In the genomic region with DNA sequence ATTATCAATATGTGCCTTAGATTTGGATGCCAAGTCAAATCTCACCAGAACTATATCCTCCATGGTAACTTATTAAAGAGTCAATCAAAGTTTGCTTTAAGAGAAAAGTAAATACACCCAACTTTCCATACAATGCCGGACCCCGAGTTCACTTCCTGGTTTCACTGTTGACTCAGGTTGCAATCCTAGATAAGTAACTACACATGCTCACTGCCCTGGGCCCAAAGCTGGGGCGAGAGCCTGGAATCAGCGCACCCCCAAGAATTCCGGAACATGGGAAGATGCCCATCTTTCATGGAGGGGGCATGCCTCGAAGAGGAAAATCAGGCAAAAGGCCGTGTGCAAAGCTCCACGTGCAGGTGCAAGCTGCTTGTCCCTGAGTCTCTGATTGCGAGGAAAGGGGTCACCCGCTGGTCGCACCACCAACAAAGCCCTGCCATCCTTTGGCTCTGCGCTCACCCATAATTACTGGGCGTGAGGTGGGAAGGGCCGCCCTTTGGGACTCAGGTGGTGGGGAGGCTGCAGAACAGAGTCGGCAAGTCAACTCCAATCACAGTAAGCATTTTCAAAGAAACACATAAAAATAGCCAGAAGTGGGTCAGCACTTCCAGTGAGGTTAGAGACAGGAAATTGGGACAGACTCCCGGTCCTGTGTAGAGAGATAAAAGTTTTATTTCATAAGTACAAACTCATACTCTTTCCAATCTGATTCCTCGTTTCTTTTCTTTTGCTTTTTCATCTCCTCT, we compare ENCODE assay signal across 8 cellular contexts.
DNase-seq lines count a peak whose midpoint lies in the region; ATAC-seq and TF ChIP-seq lines count a peak whose summit lies in the region.

No MANE protein-coding gene starts in this region.

- peak overlapping the region; percentile 42 to 76 for H3K4ac ChIP-seq in mesenchymal stem cell (ENCODE audit: low read depth in 1 of 2, low read length in 2 of 2)

- H3K4me1 ChIP-seq in breast epithelium, result peaks cover 20 to 28% of the 10 kb centered on the region in 2 donors
- peaks cover 25% of the 10 kb centered on the region for H3K4me1 ChIP-seq in mammary epithelial cell (ENCODE audit: insufficient read depth, low read length)
- H3K4me1 ChIP-seq in adrenal gland (replicated peaks in 1 of 2), result peaks cover 44 to 84% of the 10 kb centered on the region in 2 donors
- H3K4me1 ChIP-seq in mesenchymal stem cell (ENCODE audit: control insufficient read depth, insufficient read depth, low read depth, low read length), result peaks cover 46% of the 10 kb centered on the region
- peaks cover 42% of the 10 kb centered on the region for H3K4me1 ChIP-seq in vagina

- no peaks in the 10 kb centered on the region for H3K36me3 ChIP-seq in breast epithelium
- no peaks in the 10 kb centered on the region for H3K36me3 ChIP-seq in mammary epithelial cell (ENCODE audit: insufficient read depth, low read length)
- no peaks in the 10 kb centered on the region for H3K36me3 ChIP-seq in adrenal gland (replicated peaks in 1 of 2)
- H3K36me3 ChIP-seq in mesenchymal stem cell (ENCODE audit: control insufficient read depth in 1 of 2, insufficient read depth in 2 of 2, low read depth in 1 of 2, low read length in 2 of 2), result no peaks in the 10 kb centered on the region
- no peaks in the 10 kb centered on the region for H3K36me3 ChIP-seq in vagina

- 85% methylated on average over 12 of the region's 17 CpGs for WGBS in mammary epithelial cell (ENCODE audit: low coverage, missing lambda C conversion rate)
- WGBS in adrenal gland, 4 donors, result 42 to 49% (median 45%) methylated on average over 17 of the region's 17 CpGs
- 70% methylated on average over 14 of the region's 17 CpGs for WGBS in mesenchymal stem cell

- intact Hi-C loops in breast epithelium (cut with DNase I; ENCODE audit: low total_unique reads) (no loop called here), mammary epithelial cell (cut with micrococcal nuclease) (no loop called here), adrenal gland (cut with DNase I) (no loop called here), vagina (cut with DNase I) (no loop called here)

- H3K14ac ChIP-seq in mesenchymal stem cell (ENCODE audit: low read length in 2 of 2), result peak overlapping the region in 1 of 2 experiments; percentile 22

- ATAC-seq in GM21825 (IDR thresholded peaks at IDR 0.05; ENCODE audit: unreplicated experiment), result no peak
- no peak for ATAC-seq in HG03520 (IDR thresholded peaks at IDR 0.05; ENCODE audit: unreplicated experiment)
- no peak for ATAC-seq in HG03159 (IDR thresholded peaks at IDR 0.05; ENCODE audit: unreplicated experiment)

- in situ Hi-C loops in mammary epithelial cell (cut with MboI; ENCODE audit: low sequenced_read_pairs in 2 of 2), result no loop called here

- peak overlapping the region; percentile 88 to 98 for H2BK12ac ChIP-seq in mesenchymal stem cell (ENCODE audit: low read length in 2 of 2)

- peak overlapping the region; percentile 94 for H4K8ac ChIP-seq in mesenchymal stem cell (ENCODE audit: low read length)

- H2AFZ ChIP-seq in mammary epithelial cell (ENCODE audit: low read depth, low read length), result no peak overlapping the region
- H2AFZ ChIP-seq in mesenchymal stem cell (ENCODE audit: low read depth, low read length), result no peak overlapping the region

- H4K20me1 ChIP-seq in mammary epithelial cell (ENCODE audit: insufficient read depth, low read length), result no peaks in the 10 kb centered on the region

- no peak for TF ChIP-seq CTCF in breast epithelium (IDR thresholded peaks at IDR 0.05)
- no peak for TF ChIP-seq CTCF in mammary epithelial cell (conservative IDR thresholded peaks at IDR 0.05 in 1 of 2, IDR thresholded peaks at IDR 0.05 in 1 of 2; ENCODE audit: extremely low read depth in 1 of 2, insufficient read depth in 1 of 2, low read depth in 1 of 2, low read length in 2 of 2)
- no peak for TF ChIP-seq CTCF in adrenal gland (IDR thresholded peaks at IDR 0.05)
- TF ChIP-seq CTCF in vagina (IDR thresholded peaks at IDR 0.05), result no peak

- H3K4me3 ChIP-seq in breast epithelium (no peak overlapping the region), mammary epithelial cell (replicated peaks in 1 of 3; ENCODE audit: insufficient read depth in 1 of 3, low read depth in 2 of 3, low read length in 3 of 3) (no peak overlapping the region), adrenal gland (no peak overlapping the region), mesenchymal stem cell (ENCODE audit: insufficient read depth in 1 of 2, low read depth in 1 of 2, low read length in 2 of 2) (peak overlapping the region in 1 of 2 experiments; percentile 70), vagina (no peak overlapping the region)

- H3K9ac ChIP-seq in mammary epithelial cell (ENCODE audit: insufficient read depth, low read length) (no peak overlapping the region), mesenchymal stem cell (ENCODE audit: low read length) (peak overlapping the region; percentile 92)

- no peaks in the 10 kb centered on the region for H3K79me2 ChIP-seq in mammary epithelial cell (ENCODE audit: insufficient read depth, low read length)

- no peak for TF ChIP-seq POLR2A in breast epithelium (IDR thresholded peaks at IDR 0.05)
- TF ChIP-seq POLR2A in adrenal gland (IDR thresholded peaks at IDR 0.05), result peak in 1 of 2 donors; percentile 10
- no peak for TF ChIP-seq POLR2A in vagina (IDR thresholded peaks at IDR 0.05)

- CTCF ChIA-PET in mammary epithelial cell (lab: Charles Lee; ENCODE audit: low non-redundant PET), result no interaction called here

- peak overlapping the region; percentile 70 to 98 for H3K18ac ChIP-seq in mesenchymal stem cell (ENCODE audit: low read depth in 1 of 2, low read length in 2 of 2)

- DNase-seq in breast epithelium (ENCODE audit: low spot score in 2 of 2) (no peak), mammary epithelial cell (no peak), adrenal gland (peak in 1 of 7 donors; percentile 58), mesenchymal stem cell (peak; percentile 48), vagina (ENCODE audit: extremely low spot score in 2 of 2) (peak in 1 of 2 donors; percentile 88)

- H3K79me1 ChIP-seq in mesenchymal stem cell (replicated peaks; ENCODE audit: low read length, poor library complexity, severe bottlenecking), result peaks cover 2% of the 10 kb centered on the region

- peak overlapping the region; percentile 61 for H2AK5ac ChIP-seq in mesenchymal stem cell (ENCODE audit: low read length, severe bottlenecking)

- H3K27ac ChIP-seq in breast epithelium (peak overlapping the region; percentile 87 to 91), mammary epithelial cell (ENCODE audit: insufficient read depth, low read depth, low read length) (no peak overlapping the region), adrenal gland (peak overlapping the region in 4 of 5 donors; percentile 65 to 92 (median 77)), mesenchymal stem cell (ENCODE audit: low read length, poor library complexity, severe bottlenecking) (peak overlapping the region; percentile 98), vagina (peak overlapping the region; percentile 86)

- H3K4me2 ChIP-seq in mammary epithelial cell (ENCODE audit: insufficient read depth, low read depth, low read length) (no peak overlapping the region), mesenchymal stem cell (ENCODE audit: low read length, poor library complexity, severe bottlenecking) (no peak overlapping the region)

- dilution Hi-C loops in mammary epithelial cell (cut with HindIII; ENCODE audit: low sequenced_read_pairs), result no loop called here

- H3K9me3 ChIP-seq in breast epithelium, result no peaks in the 10 kb centered on the region
- no peaks in the 10 kb centered on the region for H3K9me3 ChIP-seq in mammary epithelial cell (replicated peaks; ENCODE audit: insufficient read depth, low read length)
- H3K9me3 ChIP-seq in adrenal gland (replicated peaks in 1 of 3), result no peaks in the 10 kb centered on the region
- H3K9me3 ChIP-seq in mesenchymal stem cell (ENCODE audit: control insufficient read depth, low read length), result no peaks in the 10 kb centered on the region
- no peaks in the 10 kb centered on the region for H3K9me3 ChIP-seq in vagina

- peak overlapping the region; percentile 87 for H2BK120ac ChIP-seq in mesenchymal stem cell (ENCODE audit: low read depth, low read length)

- H3K27me3 ChIP-seq in breast epithelium (no peaks in the 10 kb centered on the region), mammary epithelial cell (ENCODE audit: insufficient read depth, low read length) (no peaks in the 10 kb centered on the region), adrenal gland (no peaks in the 10 kb centered on the region), mesenchymal stem cell (ENCODE audit: control insufficient read depth in 1 of 2, insufficient read depth in 1 of 2, low read length in 2 of 2) (no peaks in the 10 kb centered on the region), vagina (no peaks in the 10 kb centered on the region)

- peak overlapping the region; percentile 2 for H2BK5ac ChIP-seq in mesenchymal stem cell (ENCODE audit: low read depth, low read length, poor library complexity, severe bottlenecking)

- H3K23ac ChIP-seq in mesenchymal stem cell (ENCODE audit: low read length in 2 of 2), result no peak overlapping the region

- no TSS peak for BruUV-seq in mammary epithelial cell (replicated peaks; lab: Mats Ljungman, UMichigan)

- peak overlapping the region; percentile 73 for H2BK15ac ChIP-seq in mesenchymal stem cell (ENCODE audit: low read depth, poor library complexity, severe bottlenecking)

- peak overlapping the region; percentile 90 for H4K91ac ChIP-seq in mesenchymal stem cell (ENCODE audit: low read length)
